Comparison of ENCODE assay signal across 19 cellular contexts in genomic region chr10:132671171-132672154, GRCh38.
DNase-seq lines count a peak whose midpoint lies in the region; ATAC-seq and TF ChIP-seq lines count a peak whose summit lies in the region.
"Had no signal": no experiment of that assay in that cellular context is flagged by ENCODE, and none has a peak within 500 bp of the region (broad histone marks: within the 10 kb centered on the region; RNA-seq: fewer than 3 reads in every experiment).

No MANE protein-coding gene starts in this region.

- no peaks in the 10 kb centered on the region for H3K36me3 Mint-ChIP-seq in H9 (ENCODE audit: insufficient read depth in 1 of 3, low read depth in 3 of 3)
- no peaks in the 10 kb centered on the region for H3K36me3 Mint-ChIP-seq in osteocyte (ENCODE audit: unreplicated experiment)
- H3K36me3 Mint-ChIP-seq: IgD-negative memory B cell, immature natural killer cell had no signal

- H3K23ac ChIP-seq in H9 (ENCODE audit: insufficient read length, low read depth, low read length) = no peak overlapping the region

- intact Hi-C loops in heart left ventricle (cut with DNase I) = no loop called here

- H3K79me2 ChIP-seq in H9 (ENCODE audit: insufficient read depth, low read length) = no peaks in the 10 kb centered on the region

- H2BK5ac ChIP-seq in H9 (ENCODE audit: insufficient read length, low read length) = no peak overlapping the region

- H3K56ac ChIP-seq in H9 (ENCODE audit: insufficient read length, low read depth, low read length) = no peak overlapping the region

- no peak overlapping the region for H2AK5ac ChIP-seq in H9 (ENCODE audit: insufficient read length, low read length)

- no peak overlapping the region for H2BK20ac ChIP-seq in H9 (ENCODE audit: low read depth, low read length, poor library complexity, severe bottlenecking)

- no peak overlapping the region for H3K18ac ChIP-seq in H9 (ENCODE audit: insufficient read length, low read depth, low read length)

- no peak overlapping the region for H3K4me3 Mint-ChIP-seq in H9
- no peak overlapping the region for H3K4me3 Mint-ChIP-seq in osteocyte (ENCODE audit: unreplicated experiment)
- H3K4me3 Mint-ChIP-seq: activated naive CD4-positive, alpha-beta T cell treated with anti-CD3 and anti-CD28 coated beads, Interleukin-2, amount 10 ng/mL, durations not matched to agents 7 days and 5 days; IgD-negative memory B cell; immature natural killer cell had no signal

- no peak overlapping the region for H3K4ac ChIP-seq in H9 (ENCODE audit: low read depth, low read length)

- H3K36me3 ChIP-seq in Peyer's patch (no peaks in the 10 kb centered on the region), heart left ventricle (no peaks in the 10 kb centered on the region)
- H3K36me3 ChIP-seq: SJCRH30 had no signal

- H3K27me3 ChIP-seq in H9 (ENCODE audit: insufficient read depth, low read length) = no peaks in the 10 kb centered on the region
- no peaks in the 10 kb centered on the region for H3K27me3 ChIP-seq in Peyer's patch
- no peaks in the 10 kb centered on the region for H3K27me3 ChIP-seq in heart left ventricle
- H3K27me3 ChIP-seq: SJCRH30 had no signal

- H3K9ac ChIP-seq in H9 (ENCODE audit: extremely low read depth, insufficient read length, low read length) = no peak overlapping the region

- H4K91ac ChIP-seq in H9 (ENCODE audit: insufficient read length, low read depth, low read length) = no peak overlapping the region

- H3K27me3 Mint-ChIP-seq in H9 (ENCODE audit: low read depth) (no peaks in the 10 kb centered on the region; the same call in 1 of the 2 replicates), osteocyte (ENCODE audit: unreplicated experiment) (no peaks in the 10 kb centered on the region)
- H3K27me3 Mint-ChIP-seq: activated naive CD4-positive, alpha-beta T cell treated with anti-CD3 and anti-CD28 coated beads, Interleukin-2, amount 10 ng/mL, durations not matched to agents 7 days and 5 days; IgD-negative memory B cell had no signal

- H3K4me1 ChIP-seq in H9 (ENCODE audit: insufficient read depth, low read length) (no peaks in the 10 kb centered on the region), Peyer's patch (no peaks in the 10 kb centered on the region), heart left ventricle (peaks cover 0 to 17% (median 0%) of the 10 kb centered on the region in 12 donors)

- no peak overlapping the region for H2BK12ac ChIP-seq in H9 (ENCODE audit: insufficient read length, low read depth, low read length)

- H2AFZ ChIP-seq in H9 (ENCODE audit: low read length) = no peak overlapping the region

- H3K27ac ChIP-seq in H9 (ENCODE audit: insufficient read length, low read depth, low read length) (no peak overlapping the region), Peyer's patch (no peak overlapping the region), heart left ventricle (no peak overlapping the region)
- H3K27ac ChIP-seq: SJCRH30 had no signal

- H3K27ac Mint-ChIP-seq in H9 = no peak overlapping the region
- no peak overlapping the region for H3K27ac Mint-ChIP-seq in osteocyte (ENCODE audit: unreplicated experiment)
- H3K27ac Mint-ChIP-seq: activated naive CD4-positive, alpha-beta T cell treated with anti-CD3 and anti-CD28 coated beads, Interleukin-2, amount 10 ng/mL, durations not matched to agents 7 days and 5 days had no signal

- H2BK120ac ChIP-seq in H9 (ENCODE audit: low read depth, low read length, poor library complexity, severe bottlenecking) = no peak overlapping the region

- H3K4me1 Mint-ChIP-seq in H9 (peaks cover 3 to 9% of the 10 kb centered on the region in 2 experiments; a peak in 2 of 4 replicates), osteocyte (ENCODE audit: unreplicated experiment) (peaks cover 32% of the 10 kb centered on the region)
- H3K4me1 Mint-ChIP-seq: activated naive CD4-positive, alpha-beta T cell treated with anti-CD3 and anti-CD28 coated beads, Interleukin-2, amount 10 ng/mL, durations not matched to agents 7 days and 5 days had no signal

- H3K9me3 ChIP-seq in H9 (ENCODE audit: control insufficient read depth, low read depth, low read length) = no peaks in the 10 kb centered on the region
- no peaks in the 10 kb centered on the region for H3K9me3 ChIP-seq in Peyer's patch
- H3K9me3 ChIP-seq in heart left ventricle = no peaks in the 10 kb centered on the region
- H3K9me3 ChIP-seq: SJCRH30 had no signal

- no peaks in the 10 kb centered on the region for H3K23me2 ChIP-seq in H9 (ENCODE audit: insufficient read length, low read depth, low read length, poor library complexity, severe bottlenecking)

- TF ChIP-seq POLR2A in Peyer's patch (IDR thresholded peaks at IDR 0.05) = no peak
- TF ChIP-seq POLR2A in heart left ventricle (IDR thresholded peaks at IDR 0.05) = no peak

- H2BK15ac ChIP-seq in H9 (ENCODE audit: low read depth, low read length) = no peak overlapping the region

- TF ChIP-seq CTCF in H9 (conservative IDR thresholded peaks at IDR 0.05) (no peak), Peyer's patch (IDR thresholded peaks at IDR 0.05) (no peak), heart left ventricle (IDR thresholded peaks at IDR 0.05) (no peak), osteocyte (IDR thresholded peaks at IDR 0.05) (no peak)

- DNase-seq in H9 (peak; percentile 37), Peyer's patch (peak in 2 of 3 donors; percentile 29), heart left ventricle (peak in 3 of 5 donors; percentile 24 to 66 (median 64)), osteocyte (ENCODE audit: extremely low spot score, unreplicated experiment) (peak; percentile 79), HuH-7.5 (ENCODE audit: low spot score) (no peak), DMS79 treated with DMSO at 0.1 percent for 48 hours (lab: John Stamatoyannopoulos, UW) (no peak)
- DNase-seq: activated CD4-positive, alpha-beta T cell treated with anti-CD3 and anti-CD28 coated beads for 4 hours; activated CD8-positive, alpha-beta memory T cell treated with anti-CD3 and anti-CD28 coated beads, Interleukin-2, amount 50 U/mL, for 48 hours; activated naive CD4-positive, alpha-beta T cell treated with anti-CD3 and anti-CD28 coated beads, Interleukin-2, amount 10 ng/mL, durations not matched to agents 7 days and 5 days; cortex of kidney; immature natural killer cell; mesendoderm; NCI-H1048; NCI-H2081; NCI-H510A treated with DMSO at 0.1 percent for 48 hours; SJCRH30; T-helper 2 cell had no signal

- no peak overlapping the region for H4K8ac ChIP-seq in H9 (replicated peaks; ENCODE audit: insufficient read length, low read depth, low read length)

- no CpG with 5 or more reads among the region's 25 CpGs for WGBS in H9 (ENCODE audit: extremely low coverage, insufficient read length, low lambda C conversion rate)
- 79 to 87% (median 84%) methylated on average over 25 of the region's 25 CpGs for WGBS in heart left ventricle, 4 donors

- no peaks in the 10 kb centered on the region for H3K79me1 ChIP-seq in H9 (ENCODE audit: insufficient read depth, low read depth, low read length, poor library complexity, severe bottlenecking)

- H3T11ph ChIP-seq in H9 (ENCODE audit: low read length) = no peak overlapping the region

- H3K4me3 ChIP-seq in Peyer's patch (no peak overlapping the region), heart left ventricle (no peak overlapping the region)
- H3K4me3 ChIP-seq: SJCRH30 had no signal

- H3K14ac ChIP-seq in H9 (ENCODE audit: insufficient read depth, low read length) = no peak overlapping the region; the same call in 1 of the 2 replicates

- H3K9me3 Mint-ChIP-seq in H9 (no peaks in the 10 kb centered on the region), osteocyte (ENCODE audit: unreplicated experiment) (peaks cover 6% of the 10 kb centered on the region)
- H3K9me3 Mint-ChIP-seq: activated naive CD4-positive, alpha-beta T cell treated with anti-CD3 and anti-CD28 coated beads, Interleukin-2, amount 10 ng/mL, durations not matched to agents 7 days and 5 days; IgD-negative memory B cell had no signal

- ATAC-seq in heart left ventricle = peak; percentile 79 to 94 (median 86)
- ATAC-seq in GM19397 (IDR thresholded peaks at IDR 0.05; ENCODE audit: unreplicated experiment) = no peak

- no peak overlapping the region for H4K5ac ChIP-seq in H9 (ENCODE audit: insufficient read length, low read depth, low read length)

- no peaks in the 10 kb centered on the region for H4K20me1 ChIP-seq in H9 (ENCODE audit: control insufficient read depth, insufficient read depth, insufficient read length)

- no peak overlapping the region for H3K4me2 ChIP-seq in H9 (ENCODE audit: insufficient read depth, insufficient read length, low read length)

Comparison
In these comparisons a context has a peak if more than half of its experiments do, and no peak if none do; other contexts are left out.
1. DNase-seq: peak in H9 (single experiment), Peyer's patch (2 of 3), heart left ventricle (3 of 5) and osteocyte (single experiment); none in HuH-7.5 (single experiment) and DMS79 treated with DMSO at 0.1 percent for 48 hours (single experiment).